In the genomic region with DNA sequence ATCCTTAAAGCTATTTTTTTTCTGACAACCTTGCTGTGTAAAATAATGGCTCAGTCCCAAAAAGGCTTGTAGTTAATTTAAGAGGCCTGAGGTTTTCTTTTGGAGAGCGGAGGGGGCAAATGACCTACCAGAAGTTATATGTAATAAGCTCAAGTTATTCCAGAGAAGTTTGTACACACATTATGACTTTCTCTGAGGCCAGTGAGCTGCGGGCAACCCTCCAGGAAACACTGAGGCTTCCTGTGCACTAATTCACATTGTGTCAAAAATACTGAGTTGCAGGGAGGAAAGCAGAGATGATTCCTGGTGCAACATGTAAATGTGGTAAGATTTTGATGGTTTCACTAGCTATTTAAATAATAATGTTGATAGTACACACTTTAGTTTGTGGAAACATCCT, we compare ENCODE assay signal across 20 cellular contexts.
A peak's percentile ranks its signal among the peaks of the same experiment; 100 is the strongest.
DNase-seq lines count a peak whose midpoint lies in the region; FAIRE-seq and TF ChIP-seq lines count a peak whose summit lies in the region.
"Had no signal": no experiment of that assay in that cellular context is flagged by ENCODE, and none has a peak within 500 bp of the region (broad histone marks: within the 10 kb centered on the region; RNA-seq: fewer than 3 reads in every experiment).

No MANE protein-coding gene starts in this region.

- CTCF ChIA-PET in endothelial cell of umbilical vein (lab: Charles Lee): interaction anchor here (0.8 to 1.6 kb wide), 7 partner anchors 9 to 288 kb away, joined by 3 to 9 read pairs (median 3); no protein-coding TSS in a partner anchor

- H3K9me2 ChIP-seq in Loucy (replicated peaks; ENCODE audit: low read depth, low read length): no peaks in the 10 kb centered on the region

- intact Hi-C loops in endothelial cell of umbilical vein (cut with micrococcal nuclease): no loop called here

- no peaks in the 10 kb centered on the region for H3K9me3 ChIP-seq in Loucy (ENCODE audit: insufficient read depth, low read depth, low read length)
- H3K9me3 ChIP-seq in endothelial cell of umbilical vein (replicated peaks; ENCODE audit: control insufficient read depth, insufficient read depth, low read length): no peaks in the 10 kb centered on the region
- H3K9me3 ChIP-seq in neuronal stem cell (replicated peaks in 1 of 2; ENCODE audit: control insufficient read depth in 2 of 2, insufficient read depth in 1 of 2, low read depth in 1 of 2, low read length in 2 of 2): peaks cover 0 to 4% of the 10 kb centered on the region in 2 donors

- H2AK5ac ChIP-seq in neuronal stem cell (ENCODE audit: low read depth, low read length): no peak overlapping the region

- H4K91ac ChIP-seq in neuronal stem cell (ENCODE audit: low read depth, low read length, poor library complexity): no peak overlapping the region

- H3K9ac ChIP-seq in Loucy (ENCODE audit: low read depth, low read length, poor library complexity, severe bottlenecking): no peak overlapping the region
- no peak overlapping the region for H3K9ac ChIP-seq in endothelial cell of umbilical vein (replicated peaks; ENCODE audit: extremely low read depth, insufficient read depth, low read length)
- no peak overlapping the region for H3K9ac ChIP-seq in neuronal stem cell (ENCODE audit: low read depth, low read length, poor library complexity)

- no peaks in the 10 kb centered on the region for H3K9me1 ChIP-seq in endothelial cell of umbilical vein (replicated peaks; ENCODE audit: control insufficient read depth, extremely low read depth, insufficient read depth, low read length)

- H3K27ac ChIP-seq in endothelial cell of umbilical vein (ENCODE audit: insufficient read depth, low read depth, low read length): no peak overlapping the region
- no peak overlapping the region for H3K27ac ChIP-seq in neuronal stem cell (replicated peaks; ENCODE audit: low read length)
- H3K27ac ChIP-seq: brain microvascular endothelial cell had no signal

- WGBS in neuronal stem cell (ENCODE audit: extremely low coverage in 2 of 2, insufficient read length in 2 of 2, insufficient replicate concordance in 1 of 2), 2 donors: no CpG with 5 or more reads among the region's 2 CpGs

- TF ChIP-seq CTCF in Loucy (conservative IDR thresholded peaks at IDR 0.05; ENCODE audit: low read length) (no peak), endothelial cell of umbilical vein (IDR thresholded peaks at IDR 0.05; ENCODE audit: extremely low read depth in 1 of 2, insufficient read depth in 1 of 2, low read depth in 1 of 2, low read length in 2 of 2) (no peak), mesothelial cell of epicardium (IDR thresholded peaks at IDR 0.05; ENCODE audit: unreplicated experiment) (no peak)

- no peak overlapping the region for H3K4ac ChIP-seq in neuronal stem cell (ENCODE audit: low read length)

- H2BK120ac ChIP-seq in neuronal stem cell (ENCODE audit: low read depth, low read length): no peak overlapping the region

- no peak overlapping the region for H3K18ac ChIP-seq in neuronal stem cell (ENCODE audit: low read length)

- peak overlapping the region; percentile 50 for H3K4me3 ChIP-seq in Loucy (ENCODE audit: low read length, poor library complexity, severe bottlenecking)
- H3K4me3 ChIP-seq in endothelial cell of umbilical vein (replicated peaks in 1 of 3; ENCODE audit: insufficient read depth in 1 of 3, low read depth in 1 of 3, low read length in 3 of 3): no peak overlapping the region
- no peak overlapping the region for H3K4me3 ChIP-seq in neuronal stem cell (ENCODE audit: low read length in 2 of 2)
- H3K4me3 ChIP-seq: GM12878 had no signal

- no peak for TF ChIP-seq POLR2A in endothelial cell of umbilical vein (IDR thresholded peaks at IDR 0.05; ENCODE audit: low read depth, low read length)

- DNase-seq in AG20443 (ENCODE audit: low spot score): peak; percentile 45
- DNase-seq in endothelial cell of umbilical vein (ENCODE audit: low read depth, low spot score): peak; percentile 77
- no peak for DNase-seq in mesothelial cell of epicardium (ENCODE audit: low spot score in 2 of 2, unreplicated experiment in 2 of 2)
- no peak for DNase-seq in neuronal stem cell (ENCODE audit: low spot score)
- no peak for DNase-seq in NCI-H1694 treated with DMSO at 0.1 percent for 48 hours (lab: John Stamatoyannopoulos, UW)
- DNase-seq in GM19240 (ENCODE audit: insufficient read length, low spot score): no peak
- DNase-seq in pons (ENCODE audit: low spot score): no peak
- DNase-seq: activated CD8-positive, alpha-beta memory T cell treated with anti-CD3 and anti-CD28 coated beads, Interleukin-2, amount 10 ng/mL, durations not matched to agents 7 days and 5 days; brain microvascular endothelial cell; COR-L47; foreskin melanocyte; KBM-7; natural killer cell; NCI-H2227 treated with DMSO at 0.1 percent for 48 hours; retina; Right ventricle myocardium superior had no signal

- no peaks in the 10 kb centered on the region for H3K9me3 Mint-ChIP-seq in mesothelial cell of epicardium
- H3K9me3 Mint-ChIP-seq: natural killer cell; T-helper 2 cell treated with Interferon-gamma antibody and Interleukin-4, amounts not matched to agents 5 μg/mL and 100 μg/mL, for 36 hours had no signal

- no peaks in the 10 kb centered on the region for H3K27me3 Mint-ChIP-seq in mesothelial cell of epicardium (ENCODE audit: low read depth)

- H2BK5ac ChIP-seq in neuronal stem cell (ENCODE audit: low read length): no peak overlapping the region

- H3K4me1 ChIP-seq in Loucy (ENCODE audit: insufficient read depth, low read length, poor library complexity, severe bottlenecking) (peaks cover 48% of the 10 kb centered on the region), endothelial cell of umbilical vein (ENCODE audit: control insufficient read depth, extremely low read depth, insufficient read depth, low read length) (peaks cover 12% of the 10 kb centered on the region), neuronal stem cell (ENCODE audit: control insufficient read depth in 2 of 2, insufficient read depth in 1 of 2, low read depth in 1 of 2, low read length in 2 of 2) (peaks cover 4 to 8% of the 10 kb centered on the region in 2 donors)

- H2BK15ac ChIP-seq in neuronal stem cell (ENCODE audit: low read length): no peak overlapping the region

- H4K20me1 ChIP-seq in Loucy (ENCODE audit: insufficient read depth, low read length, poor library complexity, severe bottlenecking) (no peaks in the 10 kb centered on the region), endothelial cell of umbilical vein (replicated peaks; ENCODE audit: control insufficient read depth, extremely low read depth, insufficient read depth, low read length) (no peaks in the 10 kb centered on the region)

- H3K36me3 Mint-ChIP-seq in mesothelial cell of epicardium: no peaks in the 10 kb centered on the region
- H3K36me3 Mint-ChIP-seq: activated CD8-positive, alpha-beta memory T cell treated with anti-CD3 and anti-CD28 coated beads, Interleukin-2, amount 10 ng/mL, durations not matched to agents 7 days and 5 days; natural killer cell had no signal

- no peak overlapping the region for H2AFZ ChIP-seq in Loucy (ENCODE audit: low read length)
- H2AFZ ChIP-seq in endothelial cell of umbilical vein (ENCODE audit: low read depth, low read length): no peak overlapping the region
- no peak overlapping the region for H2AFZ ChIP-seq in neuronal stem cell (ENCODE audit: low read length)

- no peaks in the 10 kb centered on the region for H3F3A ChIP-seq in Loucy (ENCODE audit: low read depth)

- H3K79me2 ChIP-seq in Loucy (ENCODE audit: insufficient read depth, low read length) (no peaks in the 10 kb centered on the region), endothelial cell of umbilical vein (ENCODE audit: control insufficient read depth, insufficient read depth, low read length) (no peaks in the 10 kb centered on the region)

- H3K4me2 ChIP-seq in Loucy (ENCODE audit: low read depth, low read length, poor library complexity, severe bottlenecking): peak overlapping the region; percentile 73
- H3K4me2 ChIP-seq in endothelial cell of umbilical vein (ENCODE audit: insufficient read depth, low read length): peak overlapping the region; percentile 28
- H3K4me2 ChIP-seq in neuronal stem cell (ENCODE audit: insufficient read depth, low read length, poor library complexity, severe bottlenecking): no peak overlapping the region

- POLR2A ChIA-PET in endothelial cell of umbilical vein (lab: Charles Lee): no interaction called here

- H3K14ac ChIP-seq in neuronal stem cell (ENCODE audit: low read length): no peak overlapping the region

- peak overlapping the region; percentile 5 for H3K27ac Mint-ChIP-seq in mesothelial cell of epicardium
- H3K27ac Mint-ChIP-seq: activated CD8-positive, alpha-beta memory T cell treated with anti-CD3 and anti-CD28 coated beads, Interleukin-2, amount 10 ng/mL, durations not matched to agents 7 days and 5 days; natural killer cell; T-helper 2 cell treated with Interferon-gamma antibody and Interleukin-4, amounts not matched to agents 5 μg/mL and 100 μg/mL, for 36 hours had no signal

- no peak overlapping the region for H2BK12ac ChIP-seq in neuronal stem cell (ENCODE audit: low read length)

- FAIRE-seq in endothelial cell of umbilical vein (lab: Jason Lieb, UNC): peak; percentile 96
- FAIRE-seq: GM12878, H54 had no signal

- no TSS peak for BruUV-seq in endothelial cell of umbilical vein (replicated peaks; lab: Mats Ljungman, UMichigan)

- no peak overlapping the region for H3K23ac ChIP-seq in neuronal stem cell (ENCODE audit: low read depth, low read length, poor library complexity)

- H4K8ac ChIP-seq in neuronal stem cell (ENCODE audit: low read depth, low read length): no peak overlapping the region

- H3K79me1 ChIP-seq in neuronal stem cell (ENCODE audit: low read depth, low read length): peaks cover 10% of the 10 kb centered on the region

- H3K36me3 ChIP-seq in Loucy (ENCODE audit: insufficient read depth, low read length): no peaks in the 10 kb centered on the region
- H3K36me3 ChIP-seq in endothelial cell of umbilical vein (ENCODE audit: control insufficient read depth in 2 of 2, extremely low read depth in 1 of 2, insufficient read depth in 2 of 2, low read length in 2 of 2): no peaks in the 10 kb centered on the region
- peaks cover 0 to 7% of the 10 kb centered on the region in 2 donors for H3K36me3 ChIP-seq in neuronal stem cell (replicated peaks in 1 of 2; ENCODE audit: control insufficient read depth in 2 of 2, insufficient read depth in 2 of 2, low read length in 2 of 2)
- H3K36me3 ChIP-seq: brain microvascular endothelial cell had no signal

- peaks cover 22% of the 10 kb centered on the region for H3K4me1 Mint-ChIP-seq in mesothelial cell of epicardium

- no peaks in the 10 kb centered on the region for H3K27me3 ChIP-seq in Loucy (ENCODE audit: insufficient read depth, low read length, poor library complexity, severe bottlenecking)
- no peaks in the 10 kb centered on the region for H3K27me3 ChIP-seq in endothelial cell of umbilical vein (ENCODE audit: control insufficient read depth in 2 of 2, insufficient read depth in 2 of 2, low read length in 2 of 2)
- no peaks in the 10 kb centered on the region for H3K27me3 ChIP-seq in neuronal stem cell (ENCODE audit: control insufficient read depth in 3 of 3, insufficient read depth in 3 of 3, low read depth in 1 of 3, low read length in 3 of 3)
- H3K27me3 ChIP-seq: brain microvascular endothelial cell had no signal

- H3K4me3 Mint-ChIP-seq in mesothelial cell of epicardium: no peak overlapping the region
- H3K4me3 Mint-ChIP-seq: activated CD8-positive, alpha-beta memory T cell treated with anti-CD3 and anti-CD28 coated beads, Interleukin-2, amount 10 ng/mL, durations not matched to agents 7 days and 5 days; natural killer cell; T-helper 2 cell treated with Interferon-gamma antibody and Interleukin-4, amounts not matched to agents 5 μg/mL and 100 μg/mL, for 36 hours had no signal

- dilution Hi-C loops in endothelial cell of umbilical vein (cut with MboI; ENCODE audit: extremely low pct_ligation_motif_present, low sequenced_read_pairs): no loop called here

Comparison
In these comparisons a context has a peak if more than half of its experiments do, and no peak if none do; other contexts are left out.
1. DNase-seq: peak in AG20443 (single experiment) and endothelial cell of umbilical vein (single experiment); none in mesothelial cell of epicardium (0 of 2), neuronal stem cell (single experiment), NCI-H1694 treated with DMSO at 0.1 percent for 48 hours (single experiment), GM19240 (single experiment) and pons (single experiment).